In the genomic region with DNA sequence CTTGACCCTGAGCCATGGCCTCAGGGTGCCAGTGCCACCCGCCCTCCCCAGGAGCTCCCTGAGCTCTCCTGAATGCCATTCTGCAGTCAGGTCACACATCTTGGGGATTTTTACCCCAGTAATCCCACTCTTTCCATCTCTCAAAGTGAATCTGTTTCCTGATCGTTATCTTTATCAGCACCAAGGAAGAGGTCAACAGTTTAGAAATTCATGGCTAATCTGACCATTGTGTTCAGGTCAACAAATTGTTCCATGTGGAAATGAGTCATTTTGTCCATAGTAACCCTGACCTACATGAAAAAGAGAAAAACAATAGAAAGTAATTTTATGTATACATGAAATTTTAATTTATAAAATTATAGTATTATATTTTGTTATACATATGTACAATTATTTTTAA, we compare ENCODE assay signal across 13 cellular contexts. TPM values are rescaled to one million over a fixed set of nuclear protein-coding genes. Genes with fewer than 3 reads are reported as not detected.
"Had no signal": no experiment of that assay in that cellular context is flagged by ENCODE, and none has a peak within 500 bp of the region (broad histone marks: within the 10 kb centered on the region; RNA-seq: fewer than 3 reads in every experiment).

No MANE protein-coding gene starts in this region.

- H3K4me1 ChIP-seq: heart right ventricle, vagina had no signal

- H3K4me1 Mint-ChIP-seq: activated naive CD8-positive, alpha-beta T cell treated with anti-CD3 and anti-CD28 coated beads, Interleukin-2, amount 50 U/mL, for 24 hours; neural crest cell had no signal

- H3K9me3 ChIP-seq: heart right ventricle, left lung, vagina had no signal

- H3K27me3 ChIP-seq: heart right ventricle, left lung, vagina had no signal

- H3K4me3 Mint-ChIP-seq: activated naive CD8-positive, alpha-beta T cell treated with anti-CD3 and anti-CD28 coated beads, Interleukin-2, amount 50 U/mL, for 24 hours; neural crest cell had no signal

- DNase-seq: activated CD4-positive, alpha-beta T cell treated with anti-CD3 and anti-CD28 coated beads for 4 hours; activated naive CD4-positive, alpha-beta T cell treated with Interleukin-2 at 50 U/mL for 16 hours; activated naive CD8-positive, alpha-beta T cell treated with anti-CD3 and anti-CD28 coated beads, Interleukin-2, amount 50 U/mL, for 24 hours; heart right ventricle; mesenchymal stem cell; retina; small intestine; T1000 had no signal

- H3K4me3 ChIP-seq: coronary artery, heart right ventricle, left lung, vagina had no signal

- H3K9me3 Mint-ChIP-seq: activated naive CD8-positive, alpha-beta T cell treated with anti-CD3 and anti-CD28 coated beads, Interleukin-2, amount 50 U/mL, for 24 hours; neural crest cell had no signal

- H3K27ac ChIP-seq: coronary artery, heart right ventricle, left lung, vagina, VCaP had no signal

- H3K27ac Mint-ChIP-seq: activated naive CD8-positive, alpha-beta T cell treated with anti-CD3 and anti-CD28 coated beads, Interleukin-2, amount 50 U/mL, for 24 hours had no signal

- H3K36me3 ChIP-seq: heart right ventricle, left lung, vagina had no signal

- ATAC-seq: activated naive CD8-positive, alpha-beta T cell treated with anti-CD3 and anti-CD28 coated beads, Interleukin-2, amount 50 U/mL, for 24 hours; heart right ventricle; left lung had no signal

- H3K27me3 Mint-ChIP-seq: activated naive CD8-positive, alpha-beta T cell treated with anti-CD3 and anti-CD28 coated beads, Interleukin-2, amount 50 U/mL, for 24 hours had no signal

RNA-seq across cellular contexts. Expression of a gene that starts 28.8 kb away (rescaled TPM):
- total RNA-seq: vagina had no signal
